ENCODE assay signal across 9 cellular contexts in genomic region chr10:94361161-94361794, GRCh38. TPM values are rescaled to one million over a fixed set of nuclear protein-coding genes. Genes with fewer than 3 reads are reported as not detected.
DNase-seq lines count a peak whose midpoint lies in the region; ATAC-seq, FAIRE-seq and TF ChIP-seq lines count a peak whose summit lies in the region.
"Had no signal": no experiment of that assay in that cellular context is flagged by ENCODE, and none has a peak within 500 bp of the region (broad histone marks: within the 10 kb centered on the region; RNA-seq: fewer than 3 reads in every experiment).

No MANE protein-coding gene starts in this region.

- H3K4me3 ChIP-seq in GM12864 (ENCODE audit: low read depth, low read length) (peak overlapping the region; percentile 77), choroid plexus epithelial cell (ENCODE audit: low read depth, low read length) (peak overlapping the region; percentile 3), neuron (ENCODE audit: low read length) (peak overlapping the region; percentile 84)

- no peak for FAIRE-seq in frontal cortex (lab: Jason Lieb, UNC)
- FAIRE-seq: TTC549 had no signal

- intact Hi-C loops in Right ventricle myocardium superior (cut with DNase I) = loop anchor here (5.0 kb wide), 2 partner anchors 41 to 81 kb away; partner anchors contain the start of gene TBC1D12

- no peak for ATAC-seq in HG03159 (IDR thresholded peaks at IDR 0.05; ENCODE audit: unreplicated experiment)
- ATAC-seq in Right ventricle myocardium superior (ENCODE audit: poor library complexity) = no peak

- DNase-seq in GM12864 (ENCODE audit: low read depth) (no peak), NCI-H460 (ENCODE audit: extremely low read depth, low read depth) (peak; percentile 18), choroid plexus epithelial cell (ENCODE audit: low read depth) (peak; percentile 48), frontal cortex (ENCODE audit: low spot score in 2 of 2) (no peak), Right ventricle myocardium superior (no peak), UCSD-AML1 (lab: John Stamatoyannopoulos, UW; ENCODE audit: unreplicated experiment) (no peak)

- no peaks in the 10 kb centered on the region for H3K9me3 ChIP-seq in neuron (ENCODE audit: low read length)

- peaks cover 39% of the 10 kb centered on the region for H3K36me3 ChIP-seq in neuron (ENCODE audit: insufficient read depth, low read length)

- H2AFZ ChIP-seq in neuron (ENCODE audit: low read depth, low read length) = no peak overlapping the region

- peaks cover 10% of the 10 kb centered on the region for H3K4me1 ChIP-seq in neuron (ENCODE audit: insufficient read depth, low read length)

- no peak for TF ChIP-seq CTCF in GM12864 (IDR thresholded peaks at IDR 0.05; ENCODE audit: low read depth, low read length, missing control alignments)
- TF ChIP-seq CTCF in choroid plexus epithelial cell (conservative IDR thresholded peaks at IDR 0.05; ENCODE audit: low read depth, low read length) = no peak

- H3K27me3 ChIP-seq in neuron (ENCODE audit: insufficient read depth, low read length) = no peaks in the 10 kb centered on the region

RNA-seq across cellular contexts. Expression of gene NOC3L, which starts 1.5 kb away (rescaled TPM):
- 54.7 and 60.3 TPM in 2 replicates for total RNA-seq in NCI-H460 (2014; rRNA removed; shearing (Covaris generic))
- 55.2 and 68.2 TPM in 2 replicates for polyA plus RNA-seq in NCI-H460 (2014; cell fraction: nucleus; rRNA removed)
- 20.8 TPM for total RNA-seq in frontal cortex
- total RNA-seq in Right ventricle myocardium superior = 9.3 TPM

RNA-seq across cellular contexts. Expression of gene TBC1D12, which starts 41.1 kb away (rescaled TPM):
- total RNA-seq in NCI-H460 (2014; rRNA removed; shearing (Covaris generic)) = 13.6 and 15.2 TPM in 2 replicates
- 7.5 and 12.0 TPM in 2 replicates for polyA plus RNA-seq in NCI-H460 (2014; cell fraction: nucleus; rRNA removed)
- total RNA-seq in frontal cortex (57.5 TPM), Right ventricle myocardium superior (4.4 TPM)

Comparison
In these comparisons a context has a peak if more than half of its experiments do, and no peak if none do; other contexts are left out.
1. DNase-seq: peak in NCI-H460 (single experiment) and choroid plexus epithelial cell (single experiment); none in GM12864 (single experiment), frontal cortex (0 of 2), Right ventricle myocardium superior (single experiment) and UCSD-AML1 (single experiment).
2. H3K4me3 ChIP-seq: peak in every context shown above with its lines; median percentile 84 in neuron; 77 in GM12864; 3 in choroid plexus epithelial cell.